8 cellular contexts compared by ENCODE assay signal in the genomic region with DNA sequence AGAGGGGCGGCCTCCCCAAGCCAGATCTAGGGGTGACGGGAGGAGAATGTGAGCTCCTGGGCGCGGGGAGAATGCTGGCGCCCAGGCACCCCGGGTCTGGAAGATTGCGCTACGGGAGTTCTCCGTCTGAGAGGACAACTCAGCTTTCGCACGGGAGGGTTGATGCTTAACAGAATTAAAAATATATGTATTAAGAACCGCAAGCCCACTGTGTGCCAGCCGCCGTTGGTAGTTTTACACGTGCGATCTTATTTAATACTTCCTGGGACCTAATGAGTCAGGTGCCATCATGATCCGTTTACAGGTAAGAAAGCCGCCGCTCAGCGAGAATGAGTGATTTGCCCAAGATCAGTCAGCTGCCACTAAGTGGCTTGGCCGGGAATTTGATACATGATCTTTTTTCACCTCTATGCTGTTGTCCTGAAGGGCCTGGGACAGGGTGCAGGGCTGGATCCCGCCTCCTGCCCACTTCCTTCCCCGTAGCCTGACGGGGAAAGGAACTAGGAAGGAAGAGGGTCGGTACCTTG. TPM values are rescaled to one million over a fixed set of nuclear protein-coding genes. Genes with fewer than 3 reads are reported as not detected.
DNase-seq lines count a peak whose midpoint lies in the region; ATAC-seq, FAIRE-seq and TF ChIP-seq lines count a peak whose summit lies in the region.

No MANE protein-coding gene starts in this region.

- POLR2A ChIA-PET in CD8-positive, alpha-beta memory T cell (lab: Charles Lee): no interaction called here

- no peaks in the 10 kb centered on the region for H3K36me3 ChIP-seq in colonic mucosa
- H3K36me3 ChIP-seq in CD8-positive, alpha-beta memory T cell (ENCODE audit: insufficient read depth, low read length): no peaks in the 10 kb centered on the region

- H3K27me3 ChIP-seq in colonic mucosa: peaks cover 32% of the 10 kb centered on the region
- H3K27me3 ChIP-seq in CD8-positive, alpha-beta memory T cell (ENCODE audit: insufficient read depth, low read length, poor library complexity, severe bottlenecking): peaks cover 24% of the 10 kb centered on the region

- peak overlapping the region; percentile 2 for H3K4me3 Mint-ChIP-seq in stimulated activated naive CD8-positive, alpha-beta T cell treated with anti-CD3 and anti-CD28 coated beads, Interleukin-15, Interleukin-2, amounts not matched to agents 100 ng/mL and 50 ng/mL, for 24 hours
- H3K4me3 Mint-ChIP-seq in mesothelial cell of epicardium: peak overlapping the region; percentile 88
- H3K4me3 Mint-ChIP-seq in CD8-positive, alpha-beta memory T cell: peak overlapping the region in 3 of 7 donors; percentile 8 to 28 (median 13)

- CTCF ChIA-PET in CD8-positive, alpha-beta memory T cell (lab: Charles Lee): interaction anchor here (0.8 kb wide), 1 partner anchor 181 kb away, joined by 3 read pairs; no protein-coding TSS in a partner anchor

- FAIRE-seq in frontal cortex (lab: Jason Lieb, UNC): no peak

- no peak for ATAC-seq in stimulated activated naive CD8-positive, alpha-beta T cell treated with anti-CD3 and anti-CD28 coated beads, Interleukin-15, Interleukin-2, amounts not matched to agents 100 U/mL and 50 U/mL, for 24 hours

- no peak for TF ChIP-seq CTCF in colonic mucosa (IDR thresholded peaks at IDR 0.05)
- TF ChIP-seq CTCF in mesothelial cell of epicardium (IDR thresholded peaks at IDR 0.05; ENCODE audit: unreplicated experiment): no peak

- DNase-seq in stimulated activated naive CD8-positive, alpha-beta T cell treated with anti-CD3 and anti-CD28 coated beads, Interleukin-15, Interleukin-2, amounts not matched to agents 100 U/mL and 50 U/mL, for 24 hours: no peak
- DNase-seq in colonic mucosa (no peak), mesothelial cell of epicardium (ENCODE audit: low spot score in 2 of 2, unreplicated experiment in 2 of 2) (no peak), hypothalamus (lab: John Stamatoyannopoulos, UW) (no peak), NCI-H1436 treated with DMSO at 0.1 percent for 48 hours (lab: John Stamatoyannopoulos, UW) (no peak), frontal cortex (ENCODE audit: low spot score in 2 of 2) (no peak)
- no peak for DNase-seq in CD8-positive, alpha-beta memory T cell

- intact Hi-C loops in colonic mucosa (cut with DNase I): loop anchor here (5.0 kb wide), 2 partner anchors 112 to 183 kb away; no protein-coding TSS in a partner anchor

- H3K4me1 Mint-ChIP-seq in stimulated activated naive CD8-positive, alpha-beta T cell treated with anti-CD3 and anti-CD28 coated beads, Interleukin-15, Interleukin-2, amounts not matched to agents 100 ng/mL and 50 ng/mL, for 24 hours (ENCODE audit: low read depth): peaks cover 6% of the 10 kb centered on the region
- peaks cover 13% of the 10 kb centered on the region for H3K4me1 Mint-ChIP-seq in mesothelial cell of epicardium
- peaks cover 9 to 10% (median 10%) of the 10 kb centered on the region in 3 donors for H3K4me1 Mint-ChIP-seq in CD8-positive, alpha-beta memory T cell

- H3K9me3 ChIP-seq in colonic mucosa: no peaks in the 10 kb centered on the region
- no peaks in the 10 kb centered on the region for H3K9me3 ChIP-seq in CD8-positive, alpha-beta memory T cell (ENCODE audit: low read length)

- no peaks in the 10 kb centered on the region for H3K4me1 ChIP-seq in colonic mucosa
- no peaks in the 10 kb centered on the region for H3K4me1 ChIP-seq in CD8-positive, alpha-beta memory T cell (ENCODE audit: insufficient read depth, low read length)

- H3K27ac ChIP-seq in colonic mucosa: no peak overlapping the region
- H3K27ac ChIP-seq in CD8-positive, alpha-beta memory T cell (ENCODE audit: low read depth, low read length): no peak overlapping the region

- peaks cover 65% of the 10 kb centered on the region for H3K27me3 Mint-ChIP-seq in stimulated activated naive CD8-positive, alpha-beta T cell treated with anti-CD3 and anti-CD28 coated beads, Interleukin-15, Interleukin-2, amounts not matched to agents 100 ng/mL and 50 ng/mL, for 24 hours
- peaks cover 65% of the 10 kb centered on the region for H3K27me3 Mint-ChIP-seq in mesothelial cell of epicardium (ENCODE audit: low read depth)
- peaks cover 49 to 72% of the 10 kb centered on the region in 2 donors for H3K27me3 Mint-ChIP-seq in CD8-positive, alpha-beta memory T cell

- H3K9ac ChIP-seq in colonic mucosa (ENCODE audit: low read depth in 2 of 2, low read length in 2 of 2): no peak overlapping the region

- H3K27ac Mint-ChIP-seq in stimulated activated naive CD8-positive, alpha-beta T cell treated with anti-CD3 and anti-CD28 coated beads, Interleukin-15, Interleukin-2, amounts not matched to agents 100 ng/mL and 50 ng/mL, for 24 hours: no peak overlapping the region
- H3K27ac Mint-ChIP-seq in mesothelial cell of epicardium: no peak overlapping the region
- peak overlapping the region in 1 of 8 donors; percentile 18 for H3K27ac Mint-ChIP-seq in CD8-positive, alpha-beta memory T cell

- H3K4me3 ChIP-seq in colonic mucosa: peak overlapping the region; percentile 30
- H3K4me3 ChIP-seq in CD8-positive, alpha-beta memory T cell (ENCODE audit: low read length): no peak overlapping the region

- no peaks in the 10 kb centered on the region for H3K9me3 Mint-ChIP-seq in stimulated activated naive CD8-positive, alpha-beta T cell treated with anti-CD3 and anti-CD28 coated beads, Interleukin-15, Interleukin-2, amounts not matched to agents 100 ng/mL and 50 ng/mL, for 24 hours
- no peaks in the 10 kb centered on the region for H3K9me3 Mint-ChIP-seq in mesothelial cell of epicardium
- peaks cover 0 to 2% (median 0%) of the 10 kb centered on the region in 5 donors for H3K9me3 Mint-ChIP-seq in CD8-positive, alpha-beta memory T cell

- no peaks in the 10 kb centered on the region for H3K36me3 Mint-ChIP-seq in stimulated activated naive CD8-positive, alpha-beta T cell treated with anti-CD3 and anti-CD28 coated beads, Interleukin-15, Interleukin-2, amounts not matched to agents 100 ng/mL and 50 ng/mL, for 24 hours (ENCODE audit: low read depth)
- H3K36me3 Mint-ChIP-seq in mesothelial cell of epicardium: no peaks in the 10 kb centered on the region
- no peaks in the 10 kb centered on the region for H3K36me3 Mint-ChIP-seq in CD8-positive, alpha-beta memory T cell

RNA-seq across cellular contexts. Expression of a gene that starts 0.8 kb away (rescaled TPM):
- total RNA-seq in colonic mucosa (1 to 10 TPM; 1.4 to 3.3 TPM), mesothelial cell of epicardium (6.3 to 8.0 TPM (median 6.8 TPM) in 3 replicates), frontal cortex (22.0 TPM)
- total RNA-seq in CD8-positive, alpha-beta memory T cell: not detected
- not detected for polyA plus RNA-seq in CD8-positive, alpha-beta memory T cell
